14 cellular contexts compared by ENCODE assay signal in the genomic region with DNA sequence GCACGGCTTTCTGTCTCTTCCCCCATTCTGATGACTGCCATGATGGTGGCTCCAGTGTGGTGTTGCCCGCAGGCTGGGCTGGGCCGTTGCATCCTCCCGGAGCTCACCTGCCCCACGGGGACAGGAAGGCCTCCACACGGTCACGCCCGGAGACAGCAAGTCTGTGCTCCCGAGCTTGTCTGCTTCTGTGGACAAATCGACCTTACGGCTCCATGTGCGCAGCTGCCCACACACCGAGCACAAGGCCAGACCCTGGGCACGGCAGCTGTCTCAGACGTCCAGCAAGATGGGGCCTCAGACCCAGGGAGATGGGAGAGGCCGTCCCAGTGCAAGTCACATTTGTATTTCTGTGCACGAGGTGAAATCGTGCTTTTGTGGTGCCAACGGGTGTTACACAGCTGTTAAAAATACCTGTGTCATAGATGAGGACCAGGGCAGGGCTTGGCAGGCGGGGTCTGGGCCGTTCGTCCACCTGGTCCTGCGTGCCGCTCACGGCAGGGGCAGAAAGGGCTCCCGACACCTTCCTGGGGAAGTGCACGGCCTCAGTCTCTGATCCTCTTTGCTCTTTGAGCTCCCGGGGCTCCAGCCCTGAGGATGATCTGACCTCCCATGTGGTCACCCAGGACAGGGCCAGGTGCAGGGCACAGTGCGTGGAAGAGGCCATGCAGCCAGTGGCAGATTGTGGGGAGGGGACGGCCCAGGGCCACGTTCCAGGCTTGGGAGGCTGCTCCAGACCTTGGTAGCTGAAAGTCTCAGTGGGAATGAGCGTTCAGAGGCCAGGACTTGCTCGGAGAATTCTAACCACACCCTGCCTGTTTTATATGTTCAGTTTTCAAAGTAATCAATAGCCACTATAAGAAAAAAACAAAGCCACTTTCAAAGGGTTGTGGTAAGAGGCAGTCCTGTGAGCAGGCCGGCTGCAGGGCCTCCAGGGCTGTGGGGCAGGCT. TPM values are rescaled to one million over a fixed set of nuclear protein-coding genes. Genes with fewer than 3 reads are reported as not detected.
DNase-seq lines count a peak whose midpoint lies in the region; ATAC-seq and TF ChIP-seq lines count a peak whose summit lies in the region.
"Had no signal": no experiment of that assay in that cellular context is flagged by ENCODE, and none has a peak within 500 bp of the region (broad histone marks: within the 10 kb centered on the region; RNA-seq: fewer than 3 reads in every experiment).

No MANE protein-coding gene starts in this region.

- H3K4me3 ChIP-seq in HUES6 (ENCODE audit: low read depth, low read length) (no peak overlapping the region), fibroblast of lung (replicated peaks in 1 of 4; ENCODE audit: control extremely low read depth in 1 of 4, insufficient read depth in 1 of 4, low read depth in 3 of 4, low read length in 4 of 4) (no peak overlapping the region), osteoblast (ENCODE audit: insufficient read depth, low read length) (no peak overlapping the region), mammary epithelial cell (replicated peaks in 1 of 3; ENCODE audit: insufficient read depth in 1 of 3, low read depth in 2 of 3, low read length in 3 of 3) (no peak overlapping the region)
- H3K4me3 ChIP-seq: pancreas had no signal

- DNase-seq in 8988T (peak; percentile 26), fibroblast of lung (ENCODE audit: low read depth in 2 of 2) (no peak), osteoblast (ENCODE audit: insufficient read length, low spot score, missing footprints) (peak; percentile 92), germinal center (ENCODE audit: low spot score) (no peak), NCI-H2171 treated with DMSO at 0.1 percent for 48 hours (lab: John Stamatoyannopoulos, UW) (no peak), mammary epithelial cell (no peak)
- DNase-seq: hypothalamus; KBM-7; NCI-H1694; stimulated activated CD4-positive, alpha-beta T cell treated with anti-CD3 and anti-CD28 coated beads, Interleukin-2, amount 100 ng/mL, for 48 hours; stimulated activated naive CD4-positive, alpha-beta T cell treated with Interleukin-2 at 50 U/mL for 16 hours had no signal

- dilution Hi-C loops in mammary epithelial cell (cut with HindIII; ENCODE audit: low sequenced_read_pairs), result no loop called here

- CTCF ChIA-PET in mammary epithelial cell (lab: Charles Lee; ENCODE audit: low non-redundant PET), result no interaction called here

- H3K4me2 ChIP-seq in fibroblast of lung (ENCODE audit: extremely low read depth, insufficient read depth, low read length) (no peak overlapping the region), osteoblast (ENCODE audit: insufficient read depth, low read length) (no peak overlapping the region), mammary epithelial cell (ENCODE audit: insufficient read depth, low read depth, low read length) (no peak overlapping the region)

- H3K27me3 ChIP-seq in HUES6 (ENCODE audit: control insufficient read depth, insufficient read depth, low read length) (no peaks in the 10 kb centered on the region), fibroblast of lung (ENCODE audit: control insufficient read depth, insufficient read depth, low read length) (no peaks in the 10 kb centered on the region), osteoblast (ENCODE audit: insufficient read depth, low read length) (no peaks in the 10 kb centered on the region), mammary epithelial cell (ENCODE audit: insufficient read depth, low read length) (no peaks in the 10 kb centered on the region)
- H3K27me3 ChIP-seq: pancreas had no signal

- 84% methylated on average over 17 of the region's 34 CpGs for WGBS in mammary epithelial cell (ENCODE audit: low coverage, missing lambda C conversion rate)

- H3K9ac ChIP-seq in HUES6 (ENCODE audit: low read length) (peak overlapping the region; percentile 38), fibroblast of lung (ENCODE audit: insufficient read depth, low read length) (no peak overlapping the region), mammary epithelial cell (ENCODE audit: insufficient read depth, low read length) (no peak overlapping the region)

- no TSS peak for BruUV-seq in mammary epithelial cell (replicated peaks; lab: Mats Ljungman, UMichigan)

- H3K27ac ChIP-seq in HUES6 (ENCODE audit: low read depth, low read length), result no peak overlapping the region
- peak overlapping the region; percentile 34 for H3K27ac ChIP-seq in fibroblast of lung (ENCODE audit: insufficient read depth, low read length)
- peak overlapping the region; percentile 68 for H3K27ac ChIP-seq in osteoblast (ENCODE audit: low read depth, low read length)
- H3K27ac ChIP-seq in mammary epithelial cell (ENCODE audit: insufficient read depth, low read depth, low read length), result no peak overlapping the region
- H3K27ac ChIP-seq: pancreas had no signal

- TF ChIP-seq CTCF in fibroblast of lung (conservative IDR thresholded peaks at IDR 0.05 in 1 of 2, IDR thresholded peaks at IDR 0.05 in 1 of 2; ENCODE audit: low read depth in 1 of 2, low read length in 2 of 2) (no peak), osteoblast (IDR thresholded peaks at IDR 0.05; ENCODE audit: extremely low read depth, low read depth, low read length) (no peak), mammary epithelial cell (conservative IDR thresholded peaks at IDR 0.05 in 1 of 2, IDR thresholded peaks at IDR 0.05 in 1 of 2; ENCODE audit: extremely low read depth in 1 of 2, insufficient read depth in 1 of 2, low read depth in 1 of 2, low read length in 2 of 2) (no peak)

- H3K9me3 ChIP-seq in HUES6 (ENCODE audit: control insufficient read depth, insufficient read depth, low read depth, low read length), result no peaks in the 10 kb centered on the region
- no peaks in the 10 kb centered on the region for H3K9me3 ChIP-seq in fibroblast of lung (ENCODE audit: control insufficient read depth, insufficient read depth, low read depth, low read length)
- no peaks in the 10 kb centered on the region for H3K9me3 ChIP-seq in osteoblast (ENCODE audit: low read depth, low read length)
- no peaks in the 10 kb centered on the region for H3K9me3 ChIP-seq in mammary epithelial cell (replicated peaks; ENCODE audit: insufficient read depth, low read length)
- H3K9me3 ChIP-seq: pancreas had no signal

- H3K36me3 ChIP-seq in HUES6 (ENCODE audit: control insufficient read depth, insufficient read depth, low read length) (peaks cover 90% of the 10 kb centered on the region), fibroblast of lung (ENCODE audit: control insufficient read depth, insufficient read depth, low read length) (peaks cover 88% of the 10 kb centered on the region), osteoblast (ENCODE audit: insufficient read depth, low read length) (peaks cover 97% of the 10 kb centered on the region), mammary epithelial cell (ENCODE audit: insufficient read depth, low read length) (no peaks in the 10 kb centered on the region)
- H3K36me3 ChIP-seq: pancreas had no signal

- ATAC-seq in HG02852 (IDR thresholded peaks at IDR 0.05; ENCODE audit: unreplicated experiment), result no peak

- no peak overlapping the region for H2AFZ ChIP-seq in fibroblast of lung (ENCODE audit: low read length)
- no peak overlapping the region for H2AFZ ChIP-seq in osteoblast (ENCODE audit: low read length)
- H2AFZ ChIP-seq in mammary epithelial cell (ENCODE audit: low read depth, low read length), result no peak overlapping the region

- peaks cover 57% of the 10 kb centered on the region for H3K79me2 ChIP-seq in fibroblast of lung (ENCODE audit: control insufficient read depth, insufficient read depth, low read length)
- H3K79me2 ChIP-seq in osteoblast (ENCODE audit: insufficient read depth, low read length), result peaks cover 71% of the 10 kb centered on the region
- no peaks in the 10 kb centered on the region for H3K79me2 ChIP-seq in mammary epithelial cell (ENCODE audit: insufficient read depth, low read length)

- H4K20me1 ChIP-seq in fibroblast of lung (ENCODE audit: control insufficient read depth, extremely low read depth, insufficient read depth, low read length) (no peaks in the 10 kb centered on the region), osteoblast (ENCODE audit: insufficient read depth, low read length) (peaks cover 26% of the 10 kb centered on the region), mammary epithelial cell (ENCODE audit: insufficient read depth, low read length) (no peaks in the 10 kb centered on the region)

- H3K4me1 ChIP-seq in HUES6 (ENCODE audit: control insufficient read depth, insufficient read depth, low read length), result no peaks in the 10 kb centered on the region
- no peaks in the 10 kb centered on the region for H3K4me1 ChIP-seq in fibroblast of lung (ENCODE audit: control insufficient read depth, extremely low read depth, insufficient read depth, low read length)
- peaks cover 3% of the 10 kb centered on the region for H3K4me1 ChIP-seq in osteoblast (ENCODE audit: insufficient read depth, low read length)
- peaks cover 7% of the 10 kb centered on the region for H3K4me1 ChIP-seq in mammary epithelial cell (ENCODE audit: insufficient read depth, low read length)
- H3K4me1 ChIP-seq: pancreas had no signal

- intact Hi-C loops in mammary epithelial cell (cut with micrococcal nuclease), result no loop called here

- in situ Hi-C loops in mammary epithelial cell (cut with MboI; ENCODE audit: low sequenced_read_pairs in 2 of 2), result no loop called here

RNA-seq across cellular contexts. Expression of gene COL6A1, which starts 13.4 kb away (rescaled TPM):
- total RNA-seq in fibroblast of lung (623 and 645 TPM in 2 replicates), osteoblast (1,531 and 1,612 TPM in 2 replicates), mammary epithelial cell (100 to 1,000 TPM in 1 of 2 donors, 1 to 10 TPM in 1; 9.1 to 156 TPM)
- polyA plus RNA-seq in fibroblast of lung (621 and 1,137 TPM in 2 replicates), mammary epithelial cell (12.0 TPM)
- 1,146 and 2,228 TPM in 2 replicates for polyA plus RNA-seq in fibroblast of lung (2012)
- polyA minus RNA-seq in fibroblast of lung (ENCODE audit: low replicate concordance) (1,147 and 1,843 TPM in 2 replicates), mammary epithelial cell (4.4 TPM)

Comparison
In these comparisons a context has a peak if more than half of its experiments do, and no peak if none do; other contexts are left out.
1. DNase-seq: peak in 8988T (single experiment) and osteoblast (single experiment); none in fibroblast of lung (0 of 2), germinal center (single experiment), NCI-H2171 treated with DMSO at 0.1 percent for 48 hours (single experiment) and mammary epithelial cell (single experiment).
2. H3K27ac ChIP-seq: peak in fibroblast of lung (single experiment) and osteoblast (single experiment); none in HUES6 (single experiment) and mammary epithelial cell (single experiment).